17 cellular contexts compared by ENCODE assay signal in the genomic region with DNA sequence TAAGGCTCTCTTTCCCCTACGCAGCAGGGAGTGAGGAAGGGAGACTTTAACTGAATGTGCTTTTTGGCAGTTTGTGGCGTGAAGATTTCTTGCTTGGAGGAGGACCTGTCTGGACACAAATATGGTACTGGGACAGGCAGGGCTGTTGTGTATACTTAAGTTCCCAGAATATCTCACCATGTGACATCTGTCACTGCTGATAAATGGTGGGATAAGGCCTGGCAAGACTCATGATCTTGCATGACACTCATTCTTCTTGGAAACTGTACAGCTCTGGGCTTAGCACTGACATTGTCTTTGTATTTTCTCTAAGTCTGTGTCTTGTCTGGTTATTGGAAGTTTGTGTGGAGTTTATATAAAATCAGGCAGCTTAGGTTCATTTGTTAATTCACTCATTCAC.
DNase-seq lines count a peak whose midpoint lies in the region; ATAC-seq and TF ChIP-seq lines count a peak whose summit lies in the region.
"Had no signal": no experiment of that assay in that cellular context is flagged by ENCODE, and none has a peak within 500 bp of the region (broad histone marks: within the 10 kb centered on the region; RNA-seq: fewer than 3 reads in every experiment).

No MANE protein-coding gene starts in this region.

- H3K4me3 ChIP-seq in lung = no peak overlapping the region
- H3K4me3 ChIP-seq in vagina = no peak overlapping the region
- H3K4me3 ChIP-seq in MM.1S (ENCODE audit: low read length) = no peak overlapping the region
- H3K4me3 ChIP-seq: BLaER1 treated with 17β-estradiol and CSF1 and Interleukin-3, amounts not matched to agents 10 nM and 100 nM had no signal

- H3K4me3 Mint-ChIP-seq in activated T-helper 2 cell treated with anti-CD3 and anti-CD28 coated beads, Interferon-gamma antibody, Interleukin-2, Interleukin-4, amounts not matched to agents 10 μg/mL and 5 μg/mL and 100 μg/mL, durations not matched to agents 14 hours and 24 hours and 36 hours (ENCODE audit: low read depth) = no peak overlapping the region
- H3K4me3 Mint-ChIP-seq: B cell; CD8-positive, alpha-beta T cell; H9 had no signal

- H3K9me3 ChIP-seq in lung (ENCODE audit: control insufficient read depth in 2 of 2, insufficient read depth in 1 of 2, low read length in 1 of 2) = no peaks in the 10 kb centered on the region
- no peaks in the 10 kb centered on the region for H3K9me3 ChIP-seq in vagina
- H3K9me3 ChIP-seq in MM.1S (replicated peaks; ENCODE audit: insufficient read depth, low read length) = no peaks in the 10 kb centered on the region

- H3K4me1 Mint-ChIP-seq in activated T-helper 2 cell treated with anti-CD3 and anti-CD28 coated beads, Interferon-gamma antibody, Interleukin-2, Interleukin-4, amounts not matched to agents 10 μg/mL and 5 μg/mL and 100 μg/mL, durations not matched to agents 14 hours and 24 hours and 36 hours (ENCODE audit: low read depth) = no peaks in the 10 kb centered on the region
- H3K4me1 Mint-ChIP-seq: B cell had no signal

- no peaks in the 10 kb centered on the region for H3K36me3 ChIP-seq in lung (ENCODE audit: control insufficient read depth in 2 of 2, insufficient read depth in 2 of 2, low read length in 2 of 2)
- H3K36me3 ChIP-seq in vagina = no peaks in the 10 kb centered on the region
- H3K36me3 ChIP-seq in MM.1S (replicated peaks; ENCODE audit: insufficient read depth, low read length) = no peaks in the 10 kb centered on the region

- DNase-seq in Right ventricle myocardium superior (no peak), cardiac septum (ENCODE audit: low spot score) (no peak), erythroblast (lab: John Stamatoyannopoulos, UW) (peak; percentile 71 to 86), lung (ENCODE audit: low spot score) (peak; percentile 9), vagina (ENCODE audit: extremely low spot score in 2 of 2) (peak; percentile 46 to 56), MM.1S (no peak)
- no peak for DNase-seq in activated CD4-positive, alpha-beta T cell treated with anti-CD3 and anti-CD28 coated beads, Interleukin-2, amount 50 U/mL, for 1 hour
- no peak for DNase-seq in activated T-helper 2 cell treated with anti-CD3 and anti-CD28 coated beads, Interferon-gamma antibody, Interleukin-2, Interleukin-4, amounts not matched to agents 10 μg/mL and 5 μg/mL and 100 μg/mL, durations not matched to agents 14 hours and 24 hours and 36 hours (ENCODE audit: low spot score)
- DNase-seq: 8988T; Calu3; CD8-positive, alpha-beta T cell; DMS79 treated with DMSO at 0.1 percent for 48 hours; GF-D8; H9 had no signal

- H3K4me1 ChIP-seq in lung (ENCODE audit: control insufficient read depth in 2 of 2, insufficient read depth in 2 of 2, low read length in 2 of 2) (no peaks in the 10 kb centered on the region), vagina (no peaks in the 10 kb centered on the region), MM.1S (ENCODE audit: low read length) (no peaks in the 10 kb centered on the region)

- H3K4me2 ChIP-seq in MM.1S (ENCODE audit: low read depth, low read length) = no peak overlapping the region
- H3K4me2 ChIP-seq: BLaER1 treated with 17β-estradiol and CSF1 and Interleukin-3, amounts not matched to agents 10 nM and 100 nM had no signal

- H3K27me3 ChIP-seq in lung (ENCODE audit: control insufficient read depth, insufficient read depth) (no peaks in the 10 kb centered on the region), vagina (no peaks in the 10 kb centered on the region), MM.1S (replicated peaks; ENCODE audit: insufficient read depth, low read length) (no peaks in the 10 kb centered on the region)
- H3K27me3 ChIP-seq: BLaER1 treated with 17β-estradiol and CSF1 and Interleukin-3, amounts not matched to agents 10 nM and 100 nM had no signal

- ATAC-seq in Right ventricle myocardium superior (ENCODE audit: poor library complexity) = peak; percentile 41
- ATAC-seq in lung (ENCODE audit: insufficient read depth, low FRiP score) = no peak
- ATAC-seq: CD8-positive, alpha-beta T cell; HepG2 had no signal

- no peak overlapping the region for H3K9ac ChIP-seq in MM.1S (ENCODE audit: low read length)
- H3K9ac ChIP-seq: BLaER1 treated with 17β-estradiol and CSF1 and Interleukin-3, amounts not matched to agents 10 nM and 100 nM had no signal

- H3K9me3 Mint-ChIP-seq in activated T-helper 2 cell treated with anti-CD3 and anti-CD28 coated beads, Interferon-gamma antibody, Interleukin-2, Interleukin-4, amounts not matched to agents 10 μg/mL and 5 μg/mL and 100 μg/mL, durations not matched to agents 14 hours and 24 hours and 36 hours = no peaks in the 10 kb centered on the region
- H3K9me3 Mint-ChIP-seq: CD8-positive, alpha-beta T cell; H9 had no signal

- H3K27me3 Mint-ChIP-seq in activated T-helper 2 cell treated with anti-CD3 and anti-CD28 coated beads, Interferon-gamma antibody, Interleukin-2, Interleukin-4, amounts not matched to agents 10 μg/mL and 5 μg/mL and 100 μg/mL, durations not matched to agents 14 hours and 24 hours and 36 hours (ENCODE audit: low read depth) = no peaks in the 10 kb centered on the region
- H3K27me3 Mint-ChIP-seq: B cell had no signal

- H2AFZ ChIP-seq in MM.1S (ENCODE audit: low read length) = no peak overlapping the region

- intact Hi-C loops in Right ventricle myocardium superior (cut with DNase I) = loop anchor here (10.0 kb wide), 1 partner anchor 150 kb away; no protein-coding TSS in a partner anchor
- intact Hi-C loops in cardiac septum (cut with DNase I) = loop anchor here (10.0 kb wide), 1 partner anchor 150 kb away; no protein-coding TSS in a partner anchor
- intact Hi-C loops in vagina (cut with DNase I) = loop anchor here (10.0 kb wide), 1 partner anchor 160 kb away; no protein-coding TSS in a partner anchor
- intact Hi-C loops in activated T-helper 2 cell treated with anti-CD3 and anti-CD28 coated beads, Interferon-gamma antibody, Interleukin-2, Interleukin-4, amounts not matched to agents 10 μg/mL and 5 μg/mL and 100 μg/mL, durations not matched to agents 14 hours and 24 hours and 36 hours (cut with micrococcal nuclease) = no loop called here

- H4K20me1 ChIP-seq in MM.1S (ENCODE audit: insufficient read depth, low read length) = no peaks in the 10 kb centered on the region
- H4K20me1 ChIP-seq: BLaER1 treated with 17β-estradiol and CSF1 and Interleukin-3, amounts not matched to agents 10 nM and 100 nM had no signal

- no peaks in the 10 kb centered on the region for H3F3A ChIP-seq in MM.1S (ENCODE audit: insufficient read depth, low read length)

- no peak overlapping the region for H3K27ac Mint-ChIP-seq in activated T-helper 2 cell treated with anti-CD3 and anti-CD28 coated beads, Interferon-gamma antibody, Interleukin-2, Interleukin-4, amounts not matched to agents 10 μg/mL and 5 μg/mL and 100 μg/mL, durations not matched to agents 14 hours and 24 hours and 36 hours
- H3K27ac Mint-ChIP-seq: B cell; CD8-positive, alpha-beta T cell; H9 had no signal

- H3K79me2 ChIP-seq in MM.1S (ENCODE audit: low read length) = no peaks in the 10 kb centered on the region

- WGBS in lung, 2 donors = 87 to 90% methylated on average over 2 of the region's 2 CpGs

- no peak for TF ChIP-seq CTCF in lung (IDR thresholded peaks at IDR 0.05; ENCODE audit: control extremely low read depth, extremely low read depth)
- TF ChIP-seq CTCF in vagina (IDR thresholded peaks at IDR 0.05) = no peak
- no peak for TF ChIP-seq CTCF in MM.1S (IDR thresholded peaks at IDR 0.05; ENCODE audit: low read length)

- H3K27ac ChIP-seq in lung (ENCODE audit: low read depth in 1 of 2, low read length in 1 of 2) (no peak overlapping the region), vagina (no peak overlapping the region), MM.1S (ENCODE audit: low read length) (no peak overlapping the region)
- H3K27ac ChIP-seq: BLaER1 treated with 17β-estradiol and CSF1 and Interleukin-3, amounts not matched to agents 10 nM and 100 nM had no signal

- TF ChIP-seq POLR2A in erythroblast (IDR thresholded peaks at IDR 0.05; ENCODE audit: low read length) (peak; percentile 69), vagina (IDR thresholded peaks at IDR 0.05) (no peak)

- H3K36me3 Mint-ChIP-seq in activated T-helper 2 cell treated with anti-CD3 and anti-CD28 coated beads, Interferon-gamma antibody, Interleukin-2, Interleukin-4, amounts not matched to agents 10 μg/mL and 5 μg/mL and 100 μg/mL, durations not matched to agents 14 hours and 24 hours and 36 hours (ENCODE audit: low read depth) = no peaks in the 10 kb centered on the region
- H3K36me3 Mint-ChIP-seq: CD8-positive, alpha-beta T cell had no signal

- H3K9me2 ChIP-seq in MM.1S (replicated peaks; ENCODE audit: insufficient read depth, low read length) = no peaks in the 10 kb centered on the region

Comparison
In these comparisons a context has a peak if more than half of its experiments do, and no peak if none do; other contexts are left out.
1. DNase-seq: peak in erythroblast (2 of 2), lung (single experiment) and vagina (2 of 2); none in Right ventricle myocardium superior (single experiment), cardiac septum (single experiment), activated CD4-positive, alpha-beta T cell treated with anti-CD3 and anti-CD28 coated beads, Interleukin-2, amount 50 U/mL, for 1 hour (single experiment), activated T-helper 2 cell treated with anti-CD3 and anti-CD28 coated beads, Interferon-gamma antibody, Interleukin-2, Interleukin-4, amounts not matched to agents 10 μg/mL and 5 μg/mL and 100 μg/mL, durations not matched to agents 14 hours and 24 hours and 36 hours (single experiment) and MM.1S (single experiment).